1 cellular context compared by ENCODE assay signal in genomic region chr10:133415752-133416151, GRCh38.
A peak's percentile ranks its signal among the peaks of the same experiment; 100 is the strongest.
TF ChIP-seq lines count a peak whose summit lies in the region.

No MANE protein-coding gene starts in this region.

TF ChIP-seq in HepG2, 621 proteins besides CTCF, POLR2A, EP300 and RAD21:
- TF ChIP-seq GMEB2 (CRISPR knock-in tag; IDR thresholded peaks at IDR 0.05; ENCODE audit: low read depth) (no peak), AGO2 (optimal IDR thresholded peaks at IDR 0.05; ENCODE audit: low read depth, low read length) (peak; percentile 28)
